ENCODE assay signal across 8 cellular contexts in the genomic region with DNA sequence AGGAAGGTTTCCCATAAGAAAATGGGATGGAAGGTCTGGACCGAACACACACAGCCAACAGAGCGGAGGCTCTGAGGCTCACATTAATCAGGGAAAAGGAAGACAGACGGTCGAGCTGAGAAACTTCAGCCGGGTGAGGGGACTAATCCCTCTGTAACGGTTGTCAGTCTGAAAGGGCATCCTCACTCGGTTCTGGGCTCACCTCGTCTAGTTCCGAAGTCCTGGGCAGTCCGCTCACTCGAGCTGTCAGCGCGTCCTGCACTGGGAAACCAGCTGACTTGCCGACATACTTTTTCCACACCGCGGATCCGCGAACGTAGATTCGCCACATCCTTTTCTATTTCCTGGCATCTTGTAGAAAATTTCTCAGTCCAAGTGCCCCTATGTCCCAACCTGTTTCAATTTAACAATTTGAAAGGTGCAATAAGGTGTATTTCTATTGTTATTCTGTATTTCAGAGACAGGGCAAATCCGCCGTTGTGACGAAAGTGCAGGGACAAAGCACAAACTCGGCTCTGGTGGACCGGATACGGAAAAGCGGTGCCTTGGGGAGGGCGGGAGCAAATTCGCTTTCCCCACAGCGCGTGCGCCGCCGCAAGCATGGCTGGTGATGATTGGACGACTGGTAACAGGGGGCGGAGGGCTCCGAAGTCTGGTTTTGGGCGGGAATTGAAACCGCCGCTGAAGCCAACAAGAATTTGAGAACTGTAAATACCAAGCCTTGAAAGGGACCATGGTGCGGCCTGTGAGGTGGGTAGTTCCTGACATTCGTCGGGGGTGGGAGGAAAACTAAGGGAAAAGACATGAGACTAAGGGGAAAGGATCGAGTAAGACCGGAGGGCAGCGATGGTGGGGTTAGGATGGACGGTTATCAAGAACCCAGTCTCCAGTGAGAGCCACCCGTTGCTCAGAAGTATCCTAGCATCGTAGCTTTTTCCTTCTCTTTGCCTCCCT. TPM values are rescaled to one million over a fixed set of nuclear protein-coding genes. Genes with fewer than 3 reads are reported as not detected.
DNase-seq lines count a peak whose midpoint lies in the region; ATAC-seq, FAIRE-seq and TF ChIP-seq lines count a peak whose summit lies in the region.

A gene with protein sequence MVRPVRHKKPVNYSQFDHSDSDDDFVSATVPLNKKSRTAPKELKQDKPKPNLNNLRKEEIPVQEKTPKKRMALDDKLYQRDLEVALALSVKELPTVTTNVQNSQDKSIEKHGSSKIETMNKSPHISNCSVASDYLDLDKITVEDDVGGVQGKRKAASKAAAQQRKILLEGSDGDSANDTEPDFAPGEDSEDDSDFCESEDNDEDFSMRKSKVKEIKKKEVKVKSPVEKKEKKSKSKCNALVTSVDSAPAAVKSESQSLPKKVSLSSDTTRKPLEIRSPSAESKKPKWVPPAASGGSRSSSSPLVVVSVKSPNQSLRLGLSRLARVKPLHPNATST (plus strand): TSS at position 684 of the 954 bp plus-strand sequence. CDS start 50 bp downstream, at position 734.

- H3K27me3 ChIP-seq in prostate gland (replicated peaks; ENCODE audit: insufficient read depth): no peaks in the 10 kb centered on the region

- H3K9me3 ChIP-seq in prostate gland: no peaks in the 10 kb centered on the region

- H3K36me3 ChIP-seq in prostate gland: no peaks in the 10 kb centered on the region

- H3K27ac ChIP-seq in angular gyrus (ENCODE audit: low read depth, low read length) (peak within 1 kb of the TSS; percentile 92), prostate gland (peak within 1 kb of the TSS; percentile 91 to 92)

- DNase-seq in NCI-H187 (lab: John Stamatoyannopoulos, UW) (peak; percentile 82 to 91), T-helper 2 cell (peak; percentile 83 to 99 (median 92)), left ventricle myocardium superior (peak; percentile 95), prostate gland (ENCODE audit: low spot score) (peak; percentile 93), urothelium cell line (ENCODE audit: low spot score) (peak; percentile 99)

- peaks cover 4% of the 10 kb centered on the region for H3K4me1 ChIP-seq in prostate gland (replicated peaks)

- FAIRE-seq in urothelium cell line (lab: Jason Lieb, UNC): peak; percentile 99

- peak; percentile 58 for TF ChIP-seq POLR2A in GM15510 (IDR thresholded peaks at IDR 0.05; ENCODE audit: borderline replicate concordance, extremely low read depth, insufficient read length)
- no peak for TF ChIP-seq POLR2A in prostate gland (IDR thresholded peaks at IDR 0.05)

- H3K4me3 ChIP-seq in prostate gland: peak within 1 kb of the TSS; percentile 62 to 80

- peak; percentile 82 for ATAC-seq in HG02938 (IDR thresholded peaks at IDR 0.05; ENCODE audit: unreplicated experiment)
- ATAC-seq in left ventricle myocardium superior: peak; percentile 100

- under 1% methylated on average over 49 of the region's 49 CpGs for WGBS in prostate gland

- TF ChIP-seq CTCF in prostate gland (IDR thresholded peaks at IDR 0.05): peak in 1 of 4 experiments; percentile 27

- intact Hi-C loops in left ventricle myocardium superior (cut with micrococcal nuclease): no loop called here
- intact Hi-C loops in prostate gland (cut with DNase I): loop anchor here (5.0 to 10.0 kb wide), 3 partner anchors 64 to 231 kb away; a partner anchor contains a TSS

RNA-seq across cellular contexts. Expression of the gene that starts here (rescaled TPM):
- total RNA-seq in left ventricle myocardium superior (1.2 TPM), prostate gland (1 to 10 TPM; 5.5 to 7.6 TPM)

Comparison
In these comparisons a context has a peak if more than half of its experiments do, and no peak if none do; other contexts are left out.
1. Peak in every context shown above with its lines: DNase-seq, ATAC-seq, H3K4me3 ChIP-seq and H3K27ac ChIP-seq.